ENCODE assay signal across 9 cellular contexts in the genomic region with DNA sequence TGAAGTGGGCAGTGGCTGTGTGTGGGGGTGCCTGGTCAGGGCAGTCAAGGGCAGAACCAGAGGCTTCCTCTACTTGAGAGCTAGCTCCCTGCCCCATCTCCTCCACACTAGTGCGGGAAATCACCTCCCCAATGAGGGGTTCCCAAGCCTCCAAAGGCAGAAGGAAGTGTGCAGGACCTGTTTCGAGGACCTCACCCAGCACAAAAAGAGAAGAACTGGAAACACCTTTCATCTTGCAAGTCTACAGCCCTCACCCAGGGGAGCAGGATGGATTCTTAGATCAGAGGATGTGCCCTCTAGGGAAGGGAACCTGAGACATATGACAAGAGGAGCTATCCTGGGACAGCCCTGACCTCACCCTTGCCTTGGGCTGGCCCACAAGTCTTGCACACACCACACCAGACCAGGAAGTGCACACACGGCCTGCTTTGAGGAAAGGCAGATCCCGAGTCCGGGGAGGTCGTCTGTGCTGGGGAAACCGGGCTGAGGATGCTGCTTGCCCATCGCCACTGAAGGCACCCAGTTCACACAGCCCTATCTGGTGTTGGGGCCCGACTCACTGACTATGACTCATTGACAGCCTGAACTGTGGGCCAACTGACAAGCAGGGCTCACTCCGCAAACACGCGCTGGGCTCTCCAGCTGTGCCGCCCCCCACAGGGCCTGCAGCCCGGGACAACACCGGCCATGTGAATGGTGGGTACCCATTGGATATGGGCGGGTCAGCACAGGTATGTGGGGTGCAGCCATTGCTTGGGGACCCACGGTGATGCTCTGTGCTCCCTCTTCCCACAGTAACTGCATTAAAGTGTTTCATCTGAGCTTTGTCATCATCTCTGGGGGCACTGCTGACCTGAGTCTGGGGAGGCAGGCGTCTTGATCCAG. TPM values are rescaled to one million over a fixed set of nuclear protein-coding genes. Genes with fewer than 3 reads are reported as not detected.
DNase-seq lines count a peak whose midpoint lies in the region; ATAC-seq, FAIRE-seq and TF ChIP-seq lines count a peak whose summit lies in the region.
"Had no signal": no experiment of that assay in that cellular context is flagged by ENCODE, and none has a peak within 500 bp of the region (broad histone marks: within the 10 kb centered on the region; RNA-seq: fewer than 3 reads in every experiment).

No MANE protein-coding gene starts in this region.

- H3K4me1 ChIP-seq in pancreas = peaks cover 11 to 23% (median 11%) of the 10 kb centered on the region in 3 donors
- H3K4me1 ChIP-seq in psoas muscle = peaks cover 19% of the 10 kb centered on the region
- peaks cover 23% of the 10 kb centered on the region for H3K4me1 ChIP-seq in A673 (ENCODE audit: insufficient read depth, low read length, poor library complexity, severe bottlenecking)

- no peak for TF ChIP-seq CTCF in pancreas (IDR thresholded peaks at IDR 0.05)
- no peak for TF ChIP-seq CTCF in psoas muscle (IDR thresholded peaks at IDR 0.05)
- no peak for TF ChIP-seq CTCF in A673 (conservative IDR thresholded peaks at IDR 0.05; ENCODE audit: low read depth, low read length)

- ATAC-seq in pancreas = no peak
- no peak for ATAC-seq in psoas muscle

- peak; percentile 42 for DNase-seq in H7
- peak; percentile 73 for DNase-seq in SW480 (ENCODE audit: low spot score)
- peak; percentile 76 for DNase-seq in astrocyte of the hippocampus (ENCODE audit: low read depth, low spot score)
- DNase-seq in pancreas = peak in 4 of 6 donors; percentile 24 to 72 (median 49)
- no peak for DNase-seq in psoas muscle
- no peak for DNase-seq in SHP77 treated with DMSO at 0.1 percent for 48 hours (lab: John Stamatoyannopoulos, UW)
- no peak for DNase-seq in A673 (ENCODE audit: low spot score)
- no peak for DNase-seq in NCI-H146 (lab: John Stamatoyannopoulos, UW)

- no peaks in the 10 kb centered on the region for H3K9me3 ChIP-seq in pancreas
- H3K9me3 ChIP-seq in psoas muscle = no peaks in the 10 kb centered on the region
- H3K9me3 ChIP-seq in A673 (ENCODE audit: low read depth, low read length, poor library complexity, severe bottlenecking) = no peaks in the 10 kb centered on the region

- H3K36me3 ChIP-seq in H7 (replicated peaks; ENCODE audit: control insufficient read depth, insufficient read depth, low read length) = no peaks in the 10 kb centered on the region
- no peaks in the 10 kb centered on the region for H3K36me3 ChIP-seq in pancreas
- no peaks in the 10 kb centered on the region for H3K36me3 ChIP-seq in psoas muscle (ENCODE audit: insufficient read depth in 1 of 2, low read depth in 1 of 2)
- H3K36me3 ChIP-seq in A673 (ENCODE audit: insufficient read depth, low read length, poor library complexity, severe bottlenecking) = no peaks in the 10 kb centered on the region

- POLR2A ChIA-PET in A673 (lab: Charles Lee; ENCODE audit: low non-redundant PET) = no interaction called here

- WGBS in pancreas, 2 donors = 78 to 81% methylated on average over 18 of the region's 18 CpGs
- WGBS in psoas muscle, 3 donors = 70 to 79% (median 70%) methylated on average over 18 of the region's 18 CpGs

- no TSS peak for BruUV-seq in A673 (replicated peaks; lab: Mats Ljungman, UMichigan)

- peaks cover 10% of the 10 kb centered on the region for H3K27me3 ChIP-seq in H7 (ENCODE audit: control insufficient read depth, insufficient read depth, low read length)
- H3K27me3 ChIP-seq in pancreas = no peaks in the 10 kb centered on the region
- H3K27me3 ChIP-seq in psoas muscle (ENCODE audit: insufficient read depth in 3 of 3, low read length in 2 of 3) = peaks cover 0 to 3% (median 0%) of the 10 kb centered on the region in 3 donors
- no peaks in the 10 kb centered on the region for H3K27me3 ChIP-seq in A673 (replicated peaks; ENCODE audit: insufficient read depth, low read depth, low read length, poor library complexity)

- no peak overlapping the region for H3K4me3 ChIP-seq in H7 (ENCODE audit: insufficient read depth, low read depth, low read length)
- H3K4me3 ChIP-seq in pancreas = no peak overlapping the region
- no peak overlapping the region for H3K4me3 ChIP-seq in psoas muscle
- no peak overlapping the region for H3K4me3 ChIP-seq in A673 (ENCODE audit: low read depth, low read length, poor library complexity, severe bottlenecking)

- FAIRE-seq in pancreas (lab: Jason Lieb, UNC) = no peak

- no peak overlapping the region for H3K27ac ChIP-seq in pancreas
- no peak overlapping the region for H3K27ac ChIP-seq in psoas muscle
- no peak overlapping the region for H3K27ac ChIP-seq in A673 (ENCODE audit: low read depth, low read length, poor library complexity, severe bottlenecking)

- CTCF ChIA-PET in A673 (lab: Charles Lee) = no interaction called here

- intact Hi-C loops in pancreas (cut with DNase I) (loop anchor here in 1 of 3 donors (5.0 kb wide), 1 partner anchor 440 kb away; a partner anchor contains a TSS), psoas muscle (cut with DNase I) (no loop called here), A673 (cut with micrococcal nuclease; ENCODE audit: unreplicated experiment) (loop anchor here (5.0 to 10.0 kb wide), 2 partner anchors 203 to 440 kb away; a partner anchor contains a TSS)

RNA-seq across cellular contexts. Expression of a gene that starts 1.8 kb away (rescaled TPM):
- total RNA-seq in H7 (2014; rRNA removed; shearing (Covaris generic)) = 3.8 and 5.7 TPM in 2 replicates
- total RNA-seq in pancreas (1 to 10 TPM; 1.3 to 5.2 (median 3.1) TPM), psoas muscle (under 1 TPM; 0.32 to 0.84 (median 0.55) TPM), A673 (2021) (6.3 and 7.2 TPM in 2 replicates)
- polyA plus RNA-seq in pancreas (1 to 10 TPM; 5.6 to 7.3 TPM), psoas muscle (1 to 10 TPM in 1 of 3 donors, under 1 TPM in 2; 0.44 to 5.5 (median 0.92) TPM)
- total RNA-seq: SK-MEL-5 had no signal

RNA-seq across cellular contexts. Expression of a gene that starts 3.3 kb away (rescaled TPM):
- total RNA-seq in H7 (2014; rRNA removed; shearing (Covaris generic)) = 70.8 and 75.3 TPM in 2 replicates
- total RNA-seq in pancreas = 10 to 100 TPM; 27.2 to 39.4 (median 32.2) TPM
- 10 to 100 TPM; 35.7 to 49.2 TPM for polyA plus RNA-seq in pancreas
- total RNA-seq in psoas muscle = 10 to 100 TPM; 51.0 to 63.1 (median 59.8) TPM
- polyA plus RNA-seq in psoas muscle = 10 to 100 TPM; 38.8 to 75.4 (median 52.5) TPM
- total RNA-seq in A673 (2021) = 86.3 and 93.2 TPM in 2 replicates

RNA-seq across cellular contexts. Expression of a gene that starts 7.9 kb away (rescaled TPM):
- total RNA-seq in H7 (2014; rRNA removed; shearing (Covaris generic)) = 13.3 and 15.5 TPM in 2 replicates
- 10 to 100 TPM in 3 of 6 donors, 1 to 10 TPM in 3; 8.5 to 12.8 (median 9.8) TPM for total RNA-seq in pancreas
- 10 to 100 TPM; 12.8 to 22.0 TPM for polyA plus RNA-seq in pancreas
- 10 to 100 TPM in 3 of 4 donors, 1 to 10 TPM in 1; 10.0 to 14.4 (median 12.4) TPM for total RNA-seq in psoas muscle
- polyA plus RNA-seq in psoas muscle = 1 to 10 TPM; 3.3 to 9.1 (median 5.6) TPM
- 28.9 and 30.8 TPM in 2 replicates for total RNA-seq in A673 (2021)

RNA-seq across cellular contexts. Expression of a gene that starts 21.4 kb away (rescaled TPM):
- 21.8 and 26.6 TPM in 2 replicates for total RNA-seq in H7 (2014; rRNA removed; shearing (Covaris generic))
- total RNA-seq in pancreas = 10 to 100 TPM; 13.9 to 23.1 (median 17.2) TPM
- 10 to 100 TPM; 67.8 to 84.7 TPM for polyA plus RNA-seq in pancreas
- total RNA-seq in psoas muscle = 10 to 100 TPM; 23.2 to 37.0 (median 35.5) TPM
- polyA plus RNA-seq in psoas muscle = 10 to 100 TPM; 22.9 to 42.4 (median 40.5) TPM
- total RNA-seq in A673 (2021) = 48.1 and 53.3 TPM in 2 replicates

RNA-seq across cellular contexts. Expression of a gene that starts 58.3 kb away (rescaled TPM):
- total RNA-seq in H7 (2014; rRNA removed; shearing (Covaris generic)) = 1.1 and 1.6 TPM in 2 replicates
- total RNA-seq in pancreas = 1 to 10 TPM in 1 of 6 donors, under 1 TPM in 5; 0.31 to 1.0 (median 0.70) TPM
- polyA plus RNA-seq in pancreas = 1 to 10 TPM; 2.4 to 3.7 TPM
- total RNA-seq in psoas muscle = under 1 TPM; 0.25 to 0.71 (median 0.55) TPM
- polyA plus RNA-seq in psoas muscle = under 1 TPM in 2 of 3 donors, not detected in 1; 0.30 to 0.64 TPM
- total RNA-seq in A673 (2021) = 2.4 and 2.5 TPM in 2 replicates

Comparison
In these comparisons a context has a peak if more than half of its experiments do, and no peak if none do; other contexts are left out.
1. DNase-seq: peak in H7 (single experiment), SW480 (single experiment), astrocyte of the hippocampus (single experiment) and pancreas (4 of 6); none in psoas muscle (0 of 2), SHP77 treated with DMSO at 0.1 percent for 48 hours (single experiment), A673 (single experiment) and NCI-H146 (single experiment).